ENCODE assay signal across 8 cellular contexts in genomic region chr19:3761382-3762129, GRCh38. TPM values are rescaled to one million over a fixed set of nuclear protein-coding genes. Genes with fewer than 3 reads are reported as not detected.
DNase-seq lines count a peak whose midpoint lies in the region; ATAC-seq and TF ChIP-seq lines count a peak whose summit lies in the region.

Gene APBA3, minus strand, starts transcription at chr19:3761692. Its CDS starts 1,428 bp downstream, at chr19:3760264.

- intact Hi-C loops in right lobe of liver (cut with DNase I): no loop called here

- peak; percentile 60 for TF ChIP-seq POLR2A in right lobe of liver (IDR thresholded peaks at IDR 0.05)

- no peaks in the 10 kb centered on the region for H3K27me3 ChIP-seq in right lobe of liver

- peak; percentile 73 for TF ChIP-seq CTCF in AG09309 (IDR thresholded peaks at IDR 0.05; ENCODE audit: control insufficient read depth, insufficient read depth, low read depth, low read length, missing control alignments)
- TF ChIP-seq CTCF in right lobe of liver (IDR thresholded peaks at IDR 0.05): peak; percentile 56 to 88 (median 72)

- peaks cover 0 to 23% (median 9%) of the 10 kb centered on the region in 4 donors for H3K4me1 ChIP-seq in right lobe of liver

- peak within 1 kb of the TSS; percentile 72 for H3K4me3 ChIP-seq in AG09309 (ENCODE audit: control insufficient read depth, low read depth, low read length)
- peak within 1 kb of the TSS; percentile 83 to 92 (median 88) for H3K4me3 ChIP-seq in right lobe of liver

- no peaks in the 10 kb centered on the region for H3K9me3 ChIP-seq in right lobe of liver

- DNase-seq in AG09309 (ENCODE audit: low read depth) (peak; percentile 39), NCI-H748 (lab: John Stamatoyannopoulos, UW; ENCODE audit: unreplicated experiment) (peak; percentile 77), dermis microvascular lymphatic vessel endothelial cell (ENCODE audit: low read depth in 2 of 2) (peak; percentile 79 to 90), right lobe of liver (peak; percentile 93 to 95 (median 94))
- DNase-seq in activated CD4-positive, alpha-beta T cell treated with anti-CD3 and anti-CD28 coated beads, Interleukin-2, amount 50 U/mL, for 4 hours: peak; percentile 93 to 94
- peak; percentile 97 for DNase-seq in stimulated activated CD4-positive, alpha-beta T cell treated with anti-CD3 and anti-CD28 coated beads, Interleukin-4, amount 100 ng/mL, for 24 hours

- H3K27ac ChIP-seq in right lobe of liver: peak within 1 kb of the TSS; percentile 93 to 99 (median 97)

- H3K36me3 ChIP-seq in right lobe of liver: peaks cover 0 to 22% (median 0%) of the 10 kb centered on the region in 4 donors

- ATAC-seq in GM19025 (IDR thresholded peaks at IDR 0.05; ENCODE audit: low read depth, unreplicated experiment) (peak; percentile 43), HG03558 (IDR thresholded peaks at IDR 0.05; ENCODE audit: extremely low read depth, unreplicated experiment) (peak; percentile 31), right lobe of liver (peak; percentile 65 to 71 (median 66))

- 15% methylated on average over 11 of the region's 45 CpGs for WGBS in right lobe of liver (ENCODE audit: insufficient coverage, low coverage, low lambda C conversion rate, missing lambda C conversion rate)

RNA-seq across cellular contexts. Expression of gene APBA3, which starts in this region (rescaled TPM):
- total RNA-seq in dermis microvascular lymphatic vessel endothelial cell (15.0 and 22.5 TPM in 2 replicates), right lobe of liver (10 to 100 TPM; 10.1 to 24.1 (median 12.6) TPM)

Comparison
In these comparisons a context has a peak if more than half of its experiments do, and no peak if none do; other contexts are left out.
1. Peak in every context shown above with its lines: DNase-seq, ATAC-seq, H3K4me3 ChIP-seq and H3K27ac ChIP-seq.
2. DNase-seq: peak in every context shown above with its lines; median percentile 97 in stimulated activated CD4-positive, alpha-beta T cell treated with anti-CD3 and anti-CD28 coated beads, Interleukin-4, amount 100 ng/mL, for 24 hours; 94 in right lobe of liver; 94 in activated CD4-positive, alpha-beta T cell treated with anti-CD3 and anti-CD28 coated beads, Interleukin-2, amount 50 U/mL, for 4 hours; 84 in dermis microvascular lymphatic vessel endothelial cell; 77 in NCI-H748; 39 in AG09309.